ENCODE assay signal across 8 cellular contexts in genomic region chr2:75627902-75628504, GRCh38. TPM values are rescaled to one million over a fixed set of nuclear protein-coding genes. Genes with fewer than 3 reads are reported as not detected.
DNase-seq lines count a peak whose midpoint lies in the region; ATAC-seq and TF ChIP-seq lines count a peak whose summit lies in the region.

No MANE protein-coding gene starts in this region.

- H3K27me3 ChIP-seq in lower lobe of right lung (ENCODE audit: low read depth) = no peaks in the 10 kb centered on the region

- DNase-seq in AML-193 (lab: John Stamatoyannopoulos, UW) (peak; percentile 55 to 56), NCI-H460 (ENCODE audit: extremely low read depth, low read depth) (peak; percentile 66), dedifferentiated amniotic fluid mesenchymal stem cell (ENCODE audit: extremely low spot score) (peak; percentile 66), lower lobe of right lung (peak; percentile 81)
- peak; percentile 37 to 60 for DNase-seq in activated CD4-positive, alpha-beta T cell treated with anti-CD3 and anti-CD28 coated beads for 24 hours (ENCODE audit: low read depth in 2 of 2)
- DNase-seq in stimulated activated CD8-positive, alpha-beta memory T cell treated with anti-CD3 and anti-CD28 coated beads, Interleukin-2, amount 100 ng/mL, for 48 hours (ENCODE audit: low read depth in 2 of 2) = peak; percentile 50 to 55

- ATAC-seq in GM18873 (IDR thresholded peaks at IDR 0.05; ENCODE audit: low FRiP score, unreplicated experiment) = peak; percentile 72
- ATAC-seq in HG03280 (IDR thresholded peaks at IDR 0.05; ENCODE audit: unreplicated experiment) = peak; percentile 90
- ATAC-seq in lower lobe of right lung = peak; percentile 83 to 86

- no peaks in the 10 kb centered on the region for H3K4me1 ChIP-seq in lower lobe of right lung

- H3K36me3 ChIP-seq in lower lobe of right lung = no peaks in the 10 kb centered on the region

- no peaks in the 10 kb centered on the region for H3K9me3 ChIP-seq in lower lobe of right lung

- no peak overlapping the region for H3K27ac ChIP-seq in lower lobe of right lung

- intact Hi-C loops in lower lobe of right lung (cut with DNase I) = no loop called here

- H3K4me3 ChIP-seq in lower lobe of right lung = no peak overlapping the region

- TF ChIP-seq CTCF in lower lobe of right lung (IDR thresholded peaks at IDR 0.05) = peak; percentile 93

RNA-seq across cellular contexts. Expression of gene MRPL19, which starts 18.6 kb away (rescaled TPM):
- 90.1 and 93.7 TPM in 2 replicates for total RNA-seq in NCI-H460 (2014; rRNA removed; shearing (Covaris generic))
- polyA plus RNA-seq in NCI-H460 (2014; cell fraction: nucleus; rRNA removed) = 82.8 and 168 TPM in 2 replicates
- total RNA-seq in lower lobe of right lung = 39.8 TPM
